ENCODE assay signal across 8 cellular contexts in the genomic region with DNA sequence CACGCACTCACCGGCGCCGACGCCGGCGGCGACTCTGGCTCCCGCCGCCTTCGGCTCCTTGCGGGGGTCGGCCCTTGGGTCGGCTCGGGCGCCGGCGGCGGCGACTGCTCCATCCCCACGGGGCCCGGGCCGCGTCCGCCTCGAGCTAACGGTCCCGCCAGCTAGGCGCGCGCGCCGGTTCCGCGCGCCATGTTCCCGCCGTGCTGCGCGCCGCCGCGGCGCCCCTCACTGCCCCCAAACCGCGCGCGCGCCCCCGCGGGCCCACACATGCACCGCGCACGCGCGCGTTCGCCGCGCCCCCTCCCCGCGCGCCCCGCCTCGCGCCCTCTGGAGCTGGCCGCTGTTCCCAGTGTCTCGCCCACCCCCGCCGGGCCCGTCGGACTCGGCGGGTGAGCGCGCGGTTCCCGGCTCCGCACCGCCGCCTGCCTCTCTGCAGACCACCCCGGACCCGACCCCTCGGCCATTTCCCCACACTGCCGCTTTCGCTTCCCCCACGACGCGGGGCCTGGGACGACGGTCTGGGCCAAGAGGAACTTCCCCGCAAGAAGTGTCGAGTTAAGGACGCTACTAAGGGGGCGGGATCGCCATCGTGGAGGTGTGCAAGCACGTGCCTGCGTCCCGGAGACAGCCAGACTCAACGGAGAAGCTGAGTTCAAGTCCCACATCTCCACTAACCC. TPM values are rescaled to one million over a fixed set of nuclear protein-coding genes. Genes with fewer than 3 reads are reported as not detected.
A peak's percentile ranks its signal among the peaks of the same experiment; 100 is the strongest.
DNase-seq lines count a peak whose midpoint lies in the region; ATAC-seq, FAIRE-seq and TF ChIP-seq lines count a peak whose summit lies in the region.
"Not testable (repeated sequence)": the region's sequence is repeated elsewhere in the genome, so short reads cannot be mapped to it uniquely, and the experiment has no call there.

Gene TTC28, minus strand, starts transcription at position 230 of the 677 bp plus-strand sequence. Its CDS starts 117 bp downstream, at position 113.

- peaks cover 28 to 78% of the 10 kb centered on the region in 2 donors for H3K27me3 Mint-ChIP-seq in T-cell

- H3K36me3 Mint-ChIP-seq in T-cell = not testable (repeated sequence)

- DNase-seq in ACHN (peak; percentile 73), GM12891 (ENCODE audit: insufficient read length, low spot score) (peak; percentile 26), NCI-H1694 (lab: John Stamatoyannopoulos, UW) (peak; percentile 33), T-cell (peak in 14 of 34 experiments; percentile 2 to 33 (median 12)), amygdala (lab: John Stamatoyannopoulos, UW) (peak in 49 of 56 donors; percentile 3 to 84 (median 52)), fibroblast of the conjunctiva (ENCODE audit: low read depth) (peak; percentile 46), lung (ENCODE audit: low spot score) (peak; percentile 61), sigmoid colon (peak; percentile 90)

- H3K4me3 ChIP-seq in lung (peak within 1 kb of the TSS; percentile 77), sigmoid colon (peak within 1 kb of the TSS; percentile 69 to 98 (median 86))

- H3K36me3 ChIP-seq in lung (ENCODE audit: control insufficient read depth in 2 of 2, insufficient read depth in 2 of 2, low read length in 2 of 2); sigmoid colon: not testable (repeated sequence)

- 5 to 7% methylated on average over 77 to 101 of the region's 101 CpGs for WGBS in lung, 2 donors
- WGBS in sigmoid colon, 2 donors = 3 to 4% methylated on average over 101 of the region's 101 CpGs

- not testable (repeated sequence) for TF ChIP-seq CTCF in lung (IDR thresholded peaks at IDR 0.05; ENCODE audit: control extremely low read depth, extremely low read depth); sigmoid colon (IDR thresholded peaks at IDR 0.05)

- CTCF ChIA-PET in T-cell (lab: Charles Lee) = not testable (repeated sequence)

- POLR2A ChIA-PET in T-cell (lab: Charles Lee) = not testable (repeated sequence)

- not testable (repeated sequence) for H3K9me3 Mint-ChIP-seq in T-cell

- H3K4me1 ChIP-seq in lung (ENCODE audit: control insufficient read depth in 2 of 2, insufficient read depth in 2 of 2, low read length in 2 of 2) = not testable (repeated sequence)
- H3K4me1 ChIP-seq in sigmoid colon = peaks cover 0 to 16% (median 6%) of the 10 kb centered on the region in 4 donors

- H3K27me3 ChIP-seq in lung (ENCODE audit: control insufficient read depth, insufficient read depth); sigmoid colon: not testable (repeated sequence)

- H3K4me1 Mint-ChIP-seq in T-cell = peaks cover 12 to 17% (median 15%) of the 10 kb centered on the region in 3 donors

- ATAC-seq in T-cell (replicated peaks in 1 of 4); lung (ENCODE audit: insufficient read depth, low FRiP score): not testable (repeated sequence)

- H3K9me3 ChIP-seq in lung (ENCODE audit: control insufficient read depth in 2 of 2, insufficient read depth in 1 of 2, low read length in 1 of 2); sigmoid colon: not testable (repeated sequence)

- H3K4me3 Mint-ChIP-seq in T-cell = peak within 1 kb of the TSS; percentile 73 to 78 (median 74)

- H3K27ac Mint-ChIP-seq in T-cell = not testable (repeated sequence)

- H3K27ac ChIP-seq in lung (ENCODE audit: low read depth in 1 of 2, low read length in 1 of 2) (peak within 1 kb of the TSS; percentile 63 to 67), sigmoid colon (peak within 1 kb of the TSS; percentile 67 to 83 (median 80))

- not testable (repeated sequence) for FAIRE-seq in GM12891 (lab: Jason Lieb, UNC)

- in situ Hi-C loops in ACHN (cut with HindIII; ENCODE audit: low pct_ligation_motif_present, low pct_unique_long_range_greater_than_20kb, low sequenced_read_pairs) = not testable (repeated sequence)

- intact Hi-C loops in sigmoid colon (cut with DNase I) = loop anchor here (1.0 kb wide), 2 partner anchors 62 to 120 kb away; partner anchors contain the start of gene CHEK2

- TF ChIP-seq EP300 in sigmoid colon (IDR thresholded peaks at IDR 0.05) = not testable (repeated sequence)

- not testable (repeated sequence) for TF ChIP-seq POLR2A in GM12891 (IDR thresholded peaks at IDR 0.05; ENCODE audit: low read depth, low read length); sigmoid colon (IDR thresholded peaks at IDR 0.05)

TF ChIP-seq in GM12891, 5 proteins besides CTCF, POLR2A, EP300 and RAD21:
- TF ChIP-seq TAF1 (IDR thresholded peaks at IDR 0.05; ENCODE audit: low read depth, low read length) = peak; percentile 34; the same call in 1 of the 2 replicates
TF ChIP-seq in GM12891: peak in this region for 1; not testable (repeated sequence) for 4.

RNA-seq across cellular contexts. Expression of gene TTC28, which starts in this region (rescaled TPM):
- polyA plus RNA-seq in GM12891 (2012; ENCODE audit: low read depth, missing spikeins) = 1.5 TPM
- total RNA-seq in T-cell (1 to 10 TPM; 2.3 to 7.8 (median 3.0) TPM), lung (10 to 100 TPM; 43.9 to 72.2 TPM), sigmoid colon (100 to 1,000 TPM in 1 of 4 donors, 10 to 100 TPM in 3; 46.1 to 102 (median 63.2) TPM)
- polyA plus RNA-seq in lung (1 to 10 TPM; 4.7 to 5.7 TPM), sigmoid colon (1 to 10 TPM in 2 of 3 donors, under 1 TPM in 1; 0.23 to 4.6 (median 1.8) TPM)

Comparison
In these comparisons a context has a peak if more than half of its experiments do, and no peak if none do; other contexts are left out.
1. RNA of gene TTC28 (total RNA-seq): 43.9 to 72.2 TPM in lung and 46.1 to 102 TPM in sigmoid colon; 2.3 to 7.8 TPM in T-cell; every median in the first group is over 4 times any median in the second.